Comparison of ENCODE assay signal across 8 cellular contexts in genomic region chr1:182430263-182431068, GRCh38. TPM values are rescaled to one million over a fixed set of nuclear protein-coding genes. Genes with fewer than 3 reads are reported as not detected.
A peak's percentile ranks its signal among the peaks of the same experiment; 100 is the strongest.
DNase-seq lines count a peak whose midpoint lies in the region; ATAC-seq and TF ChIP-seq lines count a peak whose summit lies in the region.

No MANE protein-coding gene starts in this region.

- H3K4me1 Mint-ChIP-seq in CD8-positive, alpha-beta memory T cell: peaks cover 26 to 38% (median 28%) of the 10 kb centered on the region in 3 donors
- no peaks in the 10 kb centered on the region; the same call in 1 of the 2 replicates for H3K4me1 Mint-ChIP-seq in WTC11

- no peaks in the 10 kb centered on the region for H3K9me3 ChIP-seq in CD8-positive, alpha-beta memory T cell (ENCODE audit: low read length)

- no peaks in the 10 kb centered on the region for H3K36me3 ChIP-seq in CD8-positive, alpha-beta memory T cell (ENCODE audit: insufficient read depth, low read length)
- H3K36me3 ChIP-seq in brain microvascular endothelial cell (replicated peaks): no peaks in the 10 kb centered on the region

- peak overlapping the region in 4 of 8 donors; percentile 35 to 80 (median 72) for H3K27ac Mint-ChIP-seq in CD8-positive, alpha-beta memory T cell
- H3K27ac Mint-ChIP-seq in WTC11: no peak overlapping the region

- no peak overlapping the region for H3K27ac ChIP-seq in CD8-positive, alpha-beta memory T cell (ENCODE audit: low read depth, low read length)
- no peak overlapping the region for H3K27ac ChIP-seq in brain microvascular endothelial cell

- peak overlapping the region in 3 of 7 donors; percentile 3 to 49 (median 35) for H3K4me3 Mint-ChIP-seq in CD8-positive, alpha-beta memory T cell
- no peak overlapping the region for H3K4me3 Mint-ChIP-seq in WTC11

- CTCF ChIA-PET in CD8-positive, alpha-beta memory T cell (lab: Charles Lee): interaction anchor here (0.7 to 1.0 kb wide), 2 partner anchors 17 to 23 kb away, joined by 3 to 4 read pairs; no protein-coding TSS in a partner anchor
- CTCF ChIA-PET in WTC11 (lab: Charles Lee): no interaction called here

- peak; percentile 37 for ATAC-seq in GM21737 (IDR thresholded peaks at IDR 0.05; ENCODE audit: unreplicated experiment)
- ATAC-seq in WTC11: no peak

- in situ Hi-C loops in brain microvascular endothelial cell (cut with HindIII; ENCODE audit: low pct_ligation_motif_present, low sequenced_read_pairs): no loop called here

- DNase-seq in CD8-positive, alpha-beta memory T cell: peak; percentile 10 to 65 (median 32)
- DNase-seq in NOMO-1 treated with DMSO at 0.1 percent for 48 hours (lab: John Stamatoyannopoulos, UW; ENCODE audit: unreplicated experiment) (peak; percentile 85), brain microvascular endothelial cell (peak; percentile 12), NCI-H1048 (lab: John Stamatoyannopoulos, UW) (no peak), WTC11 (ENCODE audit: low spot score) (no peak), iPS-NIHi7 (ENCODE audit: extremely low spot score) (no peak)
- DNase-seq in effector CD4-positive, alpha-beta T cell: no peak

- POLR2A ChIA-PET in CD8-positive, alpha-beta memory T cell (lab: Charles Lee): no interaction called here
- POLR2A ChIA-PET in WTC11 (lab: Charles Lee): no interaction called here

- no peaks in the 10 kb centered on the region for H3K36me3 Mint-ChIP-seq in CD8-positive, alpha-beta memory T cell
- H3K36me3 Mint-ChIP-seq in WTC11: no peaks in the 10 kb centered on the region

- H3K27me3 ChIP-seq in CD8-positive, alpha-beta memory T cell (ENCODE audit: insufficient read depth, low read length, poor library complexity, severe bottlenecking): no peaks in the 10 kb centered on the region
- no peaks in the 10 kb centered on the region for H3K27me3 ChIP-seq in brain microvascular endothelial cell (replicated peaks)

- no peaks in the 10 kb centered on the region for H3K27me3 Mint-ChIP-seq in CD8-positive, alpha-beta memory T cell
- H3K27me3 Mint-ChIP-seq in WTC11 (ENCODE audit: low read depth): no peaks in the 10 kb centered on the region

- peaks cover 20% of the 10 kb centered on the region for H3K4me1 ChIP-seq in CD8-positive, alpha-beta memory T cell (ENCODE audit: insufficient read depth, low read length)

- no peak overlapping the region for H3K4me3 ChIP-seq in CD8-positive, alpha-beta memory T cell (ENCODE audit: low read length)
- H3K4me3 ChIP-seq in brain microvascular endothelial cell (ENCODE audit: low read depth, low read length): no peak overlapping the region

- TF ChIP-seq CTCF in brain microvascular endothelial cell (IDR thresholded peaks at IDR 0.05; ENCODE audit: low read depth, low read length, missing control alignments) (no peak), WTC11 (IDR thresholded peaks at IDR 0.05) (no peak)

- no peaks in the 10 kb centered on the region for H3K9me3 Mint-ChIP-seq in CD8-positive, alpha-beta memory T cell
- H3K9me3 Mint-ChIP-seq in WTC11: no peaks in the 10 kb centered on the region

TF ChIP-seq in WTC11, 78 proteins besides CTCF, POLR2A, EP300 and RAD21:
- no peak for TF ChIP-seq MYBL2 (CRISPR knock-in tag; IDR thresholded peaks at IDR 0.05)
- no peak for TF ChIP-seq ESRRA (CRISPR knock-in tag; IDR thresholded peaks at IDR 0.05; ENCODE audit: borderline replicate concordance)
- no peak for TF ChIP-seq CDX4 (CRISPR knock-in tag; IDR thresholded peaks at IDR 0.05; ENCODE audit: borderline replicate concordance)
- TF ChIP-seq JUN (CRISPR knock-in tag; IDR thresholded peaks at IDR 0.05): no peak
- no peak for TF ChIP-seq ZMAT4 (CRISPR knock-in tag; IDR thresholded peaks at IDR 0.05)
- TF ChIP-seq ZNF425 (CRISPR knock-in tag; conservative IDR thresholded peaks at IDR 0.05): no peak
- no peak for TF ChIP-seq FOXK1 (CRISPR knock-in tag; IDR thresholded peaks at IDR 0.05)
- no peak for TF ChIP-seq ATF2 (CRISPR knock-in tag; IDR thresholded peaks at IDR 0.05; ENCODE audit: borderline replicate concordance, low read depth)

RNA-seq across cellular contexts. Expression of gene RGSL1, which starts 19.5 kb away (rescaled TPM):
- total RNA-seq in CD8-positive, alpha-beta memory T cell: not detected
- not detected for polyA plus RNA-seq in CD8-positive, alpha-beta memory T cell
- not detected in 3 replicates for total RNA-seq in WTC11 (2021)

RNA-seq across cellular contexts. Expression of gene TEDDM1, which starts 30.0 kb away (rescaled TPM):
- not detected for total RNA-seq in CD8-positive, alpha-beta memory T cell
- not detected for polyA plus RNA-seq in CD8-positive, alpha-beta memory T cell
- total RNA-seq in WTC11 (2021): not detected in 3 replicates

RNA-seq across cellular contexts. Expression of gene GLUL, which starts 38.9 kb away (rescaled TPM):
- 10 to 100 TPM; 31.2 to 32.7 TPM for total RNA-seq in CD8-positive, alpha-beta memory T cell
- 62.9 TPM for polyA plus RNA-seq in CD8-positive, alpha-beta memory T cell
- total RNA-seq in WTC11 (2021): 240 to 284 TPM (median 269 TPM) in 3 replicates

Comparison
In these comparisons a context has a peak if more than half of its experiments do, and no peak if none do; other contexts are left out.
1. DNase-seq: peak in CD8-positive, alpha-beta memory T cell (5 of 5), NOMO-1 treated with DMSO at 0.1 percent for 48 hours (single experiment) and brain microvascular endothelial cell (single experiment); none in effector CD4-positive, alpha-beta T cell (single experiment), NCI-H1048 (single experiment), WTC11 (single experiment) and iPS-NIHi7 (single experiment).